ENCODE assay signal across 18 cellular contexts in the genomic region with DNA sequence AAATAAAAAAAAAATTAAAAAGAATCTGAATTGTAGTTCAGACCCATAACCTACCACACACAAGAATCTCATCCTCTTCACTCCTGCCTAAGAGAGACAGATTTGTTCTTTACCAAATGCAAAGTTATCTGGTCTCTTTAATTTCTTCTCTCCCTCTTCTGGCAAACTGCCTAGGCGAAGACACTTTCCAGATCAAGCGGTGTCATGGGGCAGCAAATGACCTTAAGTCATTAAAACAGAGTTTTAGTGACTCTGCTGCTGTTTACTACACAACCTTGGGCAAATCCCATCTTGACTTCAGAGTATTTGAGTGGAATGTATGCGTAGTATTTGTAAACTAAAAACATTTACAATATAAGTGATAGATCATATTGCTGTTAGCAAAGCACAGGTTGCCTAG.
A peak's percentile ranks its signal among the peaks of the same experiment; 100 is the strongest.
DNase-seq lines count a peak whose midpoint lies in the region; FAIRE-seq and TF ChIP-seq lines count a peak whose summit lies in the region.
"Had no signal": no experiment of that assay in that cellular context is flagged by ENCODE, and none has a peak within 500 bp of the region (broad histone marks: within the 10 kb centered on the region; RNA-seq: fewer than 3 reads in every experiment).

No MANE protein-coding gene starts in this region.

- no peak overlapping the region for H2BK5ac ChIP-seq in mesenchymal stem cell (ENCODE audit: low read depth, low read length, poor library complexity, severe bottlenecking)

- H3K18ac ChIP-seq in mesenchymal stem cell (ENCODE audit: low read depth in 1 of 2, low read length in 2 of 2): no peak overlapping the region

- H3K27me3 ChIP-seq in mesenchymal stem cell (ENCODE audit: control insufficient read depth in 1 of 2, insufficient read depth in 1 of 2, low read length in 2 of 2): peaks cover 0 to 5% of the 10 kb centered on the region in 2 experiments
- H3K27me3 ChIP-seq in testis: no peaks in the 10 kb centered on the region

- H2BK12ac ChIP-seq in mesenchymal stem cell (ENCODE audit: low read length in 2 of 2): no peak overlapping the region

- TF ChIP-seq CTCF in testis (IDR thresholded peaks at IDR 0.05): no peak

- H3K36me3 ChIP-seq in mesenchymal stem cell (ENCODE audit: control insufficient read depth in 1 of 2, insufficient read depth in 2 of 2, low read depth in 1 of 2, low read length in 2 of 2): no peaks in the 10 kb centered on the region
- no peaks in the 10 kb centered on the region for H3K36me3 ChIP-seq in testis (ENCODE audit: low read depth, missing control alignments)

- H3K4ac ChIP-seq in mesenchymal stem cell (ENCODE audit: low read depth in 1 of 2, low read length in 2 of 2): no peak overlapping the region

- no peak overlapping the region for H2BK15ac ChIP-seq in mesenchymal stem cell (ENCODE audit: low read depth, poor library complexity, severe bottlenecking)

- H2AK5ac ChIP-seq in mesenchymal stem cell (ENCODE audit: low read length, severe bottlenecking): no peak overlapping the region

- no peak for FAIRE-seq in HTR-8/SVneo (lab: Jason Lieb, UNC)

- no peaks in the 10 kb centered on the region for H3K79me1 ChIP-seq in mesenchymal stem cell (replicated peaks; ENCODE audit: low read length, poor library complexity, severe bottlenecking)

- H4K91ac ChIP-seq in mesenchymal stem cell (ENCODE audit: low read length): no peak overlapping the region

- no peak overlapping the region for H2AFZ ChIP-seq in mesenchymal stem cell (ENCODE audit: low read depth, low read length)

- H3K27ac ChIP-seq in mesenchymal stem cell (ENCODE audit: low read length, poor library complexity, severe bottlenecking) (no peak overlapping the region), testis (no peak overlapping the region)

- no peak for TF ChIP-seq POLR2A in testis (IDR thresholded peaks at IDR 0.05)

- no peaks in the 10 kb centered on the region for H3K9me3 ChIP-seq in mesenchymal stem cell (ENCODE audit: control insufficient read depth, low read length)
- H3K9me3 ChIP-seq in testis: no peaks in the 10 kb centered on the region

- H3K4me3 ChIP-seq in mesenchymal stem cell (ENCODE audit: insufficient read depth in 1 of 2, low read depth in 1 of 2, low read length in 2 of 2): no peak overlapping the region
- H3K4me3 ChIP-seq in testis: no peak overlapping the region

- intact Hi-C loops in testis (cut with DNase I; ENCODE audit: low total_unique reads): no loop called here

- H3K23ac ChIP-seq in mesenchymal stem cell (ENCODE audit: low read length in 2 of 2): no peak overlapping the region

- H3K4me2 ChIP-seq in mesenchymal stem cell (ENCODE audit: low read length, poor library complexity, severe bottlenecking): no peak overlapping the region

- H3K4me1 ChIP-seq in mesenchymal stem cell (ENCODE audit: control insufficient read depth, insufficient read depth, low read depth, low read length) (no peaks in the 10 kb centered on the region), testis (peaks cover 9% of the 10 kb centered on the region)
- H3K4me1 ChIP-seq: Caco-2 had no signal

- no peak overlapping the region for H2BK120ac ChIP-seq in mesenchymal stem cell (ENCODE audit: low read depth, low read length)

- peak; percentile 6 for DNase-seq in SK-N-DZ (ENCODE audit: low spot score)
- DNase-seq in amniotic epithelial cell (ENCODE audit: low read depth): peak; percentile 42
- peak; percentile 90 for DNase-seq in mesenchymal stem cell
- DNase-seq in testis: peak; percentile 60
- DNase-seq in SKM-1 (lab: John Stamatoyannopoulos, UW; ENCODE audit: unreplicated experiment): no peak
- DNase-seq in HTR-8/SVneo (ENCODE audit: insufficient read length, low spot score): no peak
- no peak for DNase-seq in NCI-H187 treated with DMSO at 0.1 percent for 48 hours (lab: John Stamatoyannopoulos, UW)
- DNase-seq: Caco-2; CD4-positive, CD25-positive, alpha-beta regulatory T cell; DMS153; EL; H7; NCI-H1048; NCI-H146; NCI-H226; NCI-H526; NK-92 treated with Interleukin-12 subunit alpha and Interleukin-12 subunit beta, amount 100 ng/mL, for 24 hours; SHP77 treated with DMSO at 0.1 percent for 48 hours had no signal

- 7% methylated on average over 2 of the region's 3 CpGs for WGBS in mesenchymal stem cell
- 38 to 40% methylated on average over 3 of the region's 3 CpGs for WGBS in testis, 2 donors

- no peak overlapping the region for H3K14ac ChIP-seq in mesenchymal stem cell (ENCODE audit: low read length in 2 of 2)

- no peak overlapping the region for H4K8ac ChIP-seq in mesenchymal stem cell (ENCODE audit: low read length)

- no peak overlapping the region for H3K9ac ChIP-seq in mesenchymal stem cell (ENCODE audit: low read length)

Comparison
In these comparisons a context has a peak if more than half of its experiments do, and no peak if none do; other contexts are left out.
1. DNase-seq: peak in SK-N-DZ (single experiment), amniotic epithelial cell (single experiment), mesenchymal stem cell (single experiment) and testis (single experiment); none in SKM-1 (single experiment), HTR-8/SVneo (single experiment) and NCI-H187 treated with DMSO at 0.1 percent for 48 hours (single experiment).